ENCODE assay signal across 8 cellular contexts in the genomic region with DNA sequence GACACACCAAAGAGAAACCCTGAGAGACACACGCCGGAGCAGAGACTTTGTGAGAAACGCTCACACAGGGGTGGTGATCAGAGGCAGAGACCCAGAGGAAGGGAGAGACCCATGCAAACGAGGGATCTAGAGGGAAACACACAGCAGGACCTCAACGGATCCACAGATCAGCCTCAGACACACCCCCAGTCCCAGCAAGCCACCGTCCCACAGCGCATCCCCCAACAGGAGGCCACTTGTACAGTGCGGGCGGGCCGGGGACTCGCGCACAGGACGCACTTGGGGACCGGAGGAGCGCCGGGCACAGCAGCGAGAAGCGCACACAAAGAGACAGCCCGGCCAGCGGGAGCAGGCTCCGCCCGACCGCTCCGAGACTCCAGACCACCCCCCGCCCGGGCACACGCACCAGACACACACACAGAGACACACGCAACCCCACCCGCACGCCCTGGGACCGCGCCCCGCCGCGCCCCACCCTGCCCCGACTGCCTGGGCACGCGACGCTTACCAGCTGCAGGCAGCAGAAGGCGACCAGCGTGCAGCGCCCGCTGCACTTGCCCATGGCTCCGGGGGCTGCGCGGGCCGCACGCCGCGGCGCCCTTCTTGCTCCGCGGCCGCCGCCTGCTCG. TPM values are rescaled to one million over a fixed set of nuclear protein-coding genes. Genes with fewer than 3 reads are reported as not detected.
A peak's percentile ranks its signal among the peaks of the same experiment; 100 is the strongest.
DNase-seq lines count a peak whose midpoint lies in the region; ATAC-seq and TF ChIP-seq lines count a peak whose summit lies in the region.

No MANE protein-coding gene starts in this region.

- H3K27me3 Mint-ChIP-seq in WTC11 (ENCODE audit: low read depth), result peaks cover 26% of the 10 kb centered on the region

- no peaks in the 10 kb centered on the region for H4K20me1 ChIP-seq in smooth muscle cell (ENCODE audit: low read depth)

- H3K36me3 Mint-ChIP-seq in WTC11, result no peaks in the 10 kb centered on the region

- no peak overlapping the region for H3K27ac Mint-ChIP-seq in WTC11

- ATAC-seq in Right ventricle myocardium superior (ENCODE audit: poor library complexity) (peak; percentile 29), WTC11 (peak; percentile 68), right cardiac atrium (peak; percentile 24 to 26), omental fat pad (ENCODE audit: low FRiP score) (no peak), HG03097 (IDR thresholded peaks at IDR 0.05; ENCODE audit: low FRiP score, unreplicated experiment) (no peak)

- no peak overlapping the region for H2AFZ ChIP-seq in smooth muscle cell (ENCODE audit: low read depth)

- H3K79me2 ChIP-seq in smooth muscle cell (ENCODE audit: low read depth), result no peaks in the 10 kb centered on the region

- H3K9me3 Mint-ChIP-seq in WTC11, result no peaks in the 10 kb centered on the region

- no peak overlapping the region for H3K9ac ChIP-seq in smooth muscle cell (ENCODE audit: low read depth)

- H3F3A ChIP-seq in smooth muscle cell (ENCODE audit: low read depth), result no peaks in the 10 kb centered on the region

- H3K4me2 ChIP-seq in smooth muscle cell, result peak overlapping the region; percentile 89

- peak overlapping the region; percentile 75 for H3K4me3 Mint-ChIP-seq in WTC11

- no peak for TF ChIP-seq CTCF in WTC11 (IDR thresholded peaks at IDR 0.05)
- TF ChIP-seq CTCF in smooth muscle cell (IDR thresholded peaks at IDR 0.05; ENCODE audit: borderline replicate concordance, insufficient read depth, poor library complexity, severe bottlenecking), result no peak
- TF ChIP-seq CTCF in omental fat pad (IDR thresholded peaks at IDR 0.05), result no peak

- no peaks in the 10 kb centered on the region for H3K36me3 ChIP-seq in smooth muscle cell (ENCODE audit: low read depth)

- DNase-seq in Right ventricle myocardium superior (no peak), cardiac septum (ENCODE audit: low spot score) (no peak), WTC11 (ENCODE audit: low spot score) (peak; percentile 55), right cardiac atrium (no peak), smooth muscle cell (lab: John Stamatoyannopoulos, UW; ENCODE audit: unreplicated experiment) (peak; percentile 7), omental fat pad (ENCODE audit: low spot score) (no peak)
- no peak for DNase-seq in activated effector memory CD4-positive, alpha-beta T cell treated with anti-CD3 and anti-CD28 coated beads, Interleukin-2, amount 50 U/mL, for 16 hours

- H3K4me1 Mint-ChIP-seq in WTC11, result peaks cover 23% of the 10 kb centered on the region

- no peaks in the 10 kb centered on the region for H3K9me3 ChIP-seq in right cardiac atrium (ENCODE audit: control insufficient read depth, low read length)
- H3K9me3 ChIP-seq in smooth muscle cell (replicated peaks; ENCODE audit: low read depth), result no peaks in the 10 kb centered on the region

- H3K4me3 ChIP-seq in right cardiac atrium (ENCODE audit: low read length), result peak overlapping the region; percentile 37
- peak overlapping the region; percentile 50 for H3K4me3 ChIP-seq in smooth muscle cell

- POLR2A ChIA-PET in WTC11 (lab: Charles Lee), result interaction anchor here (0.9 kb wide), 1 partner anchor 58 kb away, joined by 3 read pairs; the partner anchor contains the start of genes SNRNP40 and ZCCHC17

- H3K27ac ChIP-seq in right cardiac atrium (ENCODE audit: low read length) (no peak overlapping the region), smooth muscle cell (ENCODE audit: low read depth) (no peak overlapping the region)

- CTCF ChIA-PET in WTC11 (lab: Charles Lee), result interaction anchor here (1.2 to 1.6 kb wide), 2 partner anchors 54 to 55 kb away, joined by 5 to 10 read pairs; no protein-coding TSS in a partner anchor

- peaks cover 3% of the 10 kb centered on the region for H3K27me3 ChIP-seq in right cardiac atrium (ENCODE audit: control insufficient read depth, insufficient read depth)
- peaks cover 55% of the 10 kb centered on the region for H3K27me3 ChIP-seq in smooth muscle cell (ENCODE audit: low read depth)

- under 1% methylated on average over 56 of the region's 56 CpGs for WGBS in right cardiac atrium
- WGBS in smooth muscle cell (ENCODE audit: low lambda C conversion rate), result 2% methylated on average over 47 of the region's 56 CpGs

- intact Hi-C loops in Right ventricle myocardium superior (cut with DNase I), result no loop called here
- intact Hi-C loops in cardiac septum (cut with DNase I), result no loop called here
- intact Hi-C loops in right cardiac atrium (cut with DNase I), result no loop called here

- H3K4me1 ChIP-seq in right cardiac atrium (ENCODE audit: control insufficient read depth, insufficient read depth, low read length) (no peaks in the 10 kb centered on the region), smooth muscle cell (ENCODE audit: low read depth) (no peaks in the 10 kb centered on the region)

TF ChIP-seq in WTC11, 78 proteins besides CTCF, POLR2A, EP300 and RAD21:
- TF ChIP-seq FOXP4 (CRISPR knock-in tag; IDR thresholded peaks at IDR 0.05) (peak; percentile 22; the same call in 1 of the 2 replicates), ETV6 (CRISPR knock-in tag; IDR thresholded peaks at IDR 0.05) (peak; percentile 2; the same call in 1 of the 2 replicates), NR3C1 (CRISPR knock-in tag; conservative IDR thresholded peaks at IDR 0.05; ENCODE audit: low read depth) (no peak), FOXP1 (CRISPR knock-in tag; IDR thresholded peaks at IDR 0.05; ENCODE audit: borderline replicate concordance) (peak; percentile 25; the same call in 1 of the 2 replicates), CBFB (CRISPR knock-in tag; IDR thresholded peaks at IDR 0.05; ENCODE audit: low read depth) (0 out of 2 replicates have a peak, but pooled peaks have one; percentile 70), TP53 (CRISPR knock-in tag; IDR thresholded peaks at IDR 0.05) (0 out of 2 replicates have a peak, but pooled peaks have one; percentile 56), SMAD3 (CRISPR knock-in tag; IDR thresholded peaks at IDR 0.05; ENCODE audit: borderline replicate concordance) (no peak), ZBTB21 (CRISPR knock-in tag; IDR thresholded peaks at IDR 0.05; ENCODE audit: borderline replicate concordance) (peak; percentile 72; the same call in 1 of the 2 replicates), ZNF423 (CRISPR knock-in tag; IDR thresholded peaks at IDR 0.05) (peak; percentile 10; the same call in 1 of the 2 replicates)
- TF ChIP-seq, protein P1, sequence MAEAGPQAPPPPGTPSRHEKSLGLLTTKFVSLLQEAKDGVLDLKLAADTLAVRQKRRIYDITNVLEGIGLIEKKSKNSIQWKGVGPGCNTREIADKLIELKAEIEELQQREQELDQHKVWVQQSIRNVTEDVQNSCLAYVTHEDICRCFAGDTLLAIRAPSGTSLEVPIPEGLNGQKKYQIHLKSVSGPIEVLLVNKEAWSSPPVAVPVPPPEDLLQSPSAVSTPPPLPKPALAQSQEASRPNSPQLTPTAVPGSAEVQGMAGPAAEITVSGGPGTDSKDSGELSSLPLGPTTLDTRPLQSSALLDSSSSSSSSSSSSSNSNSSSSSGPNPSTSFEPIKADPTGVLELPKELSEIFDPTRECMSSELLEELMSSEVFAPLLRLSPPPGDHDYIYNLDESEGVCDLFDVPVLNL (CRISPR knock-in tag; IDR thresholded peaks at IDR 0.05; ENCODE audit: borderline replicate concordance, low read depth), result 0 out of 2 replicates have a peak, but pooled peaks have one; percentile 34
TF ChIP-seq in WTC11: peak in this region for 8.

RNA-seq across cellular contexts. Expression of gene NKAIN1, which starts 0.6 kb away (rescaled TPM):
- not detected for total RNA-seq in Right ventricle myocardium superior
- 0.11 TPM for total RNA-seq in cardiac septum
- 34.0 to 36.8 TPM (median 35.3 TPM) in 3 replicates for total RNA-seq in WTC11 (2021)
- not detected for total RNA-seq in right cardiac atrium
- polyA plus RNA-seq in right cardiac atrium, result 0.02 TPM
- 0.45 TPM in 1 of 2 replicates, not detected in the other for total RNA-seq in smooth muscle cell
- polyA plus RNA-seq in smooth muscle cell, result 0.39 and 1.4 TPM in 2 replicates
- total RNA-seq in omental fat pad, result not detected

RNA-seq across cellular contexts. Expression of gene SNRNP40, which starts 57.5 kb away (rescaled TPM):
- total RNA-seq in Right ventricle myocardium superior (18.1 TPM), cardiac septum (21.6 TPM), WTC11 (2021) (102 to 103 TPM (median 103 TPM) in 3 replicates), right cardiac atrium (10 to 100 TPM; 20.9 to 28.2 (median 25.3) TPM), smooth muscle cell (83.4 and 97.2 TPM in 2 replicates), omental fat pad (10 to 100 TPM; 32.5 to 53.2 (median 42.0) TPM)
- polyA plus RNA-seq in right cardiac atrium (13.9 TPM), smooth muscle cell (67.6 and 77.9 TPM in 2 replicates)

RNA-seq across cellular contexts. Expression of gene ZCCHC17, which starts 57.7 kb away (rescaled TPM):
- 9.7 TPM for total RNA-seq in Right ventricle myocardium superior
- total RNA-seq in cardiac septum, result 12.4 TPM
- total RNA-seq in WTC11 (2021), result 40.6 to 42.0 TPM (median 40.7 TPM) in 3 replicates
- 10 to 100 TPM; 14.7 to 21.7 (median 20.0) TPM for total RNA-seq in right cardiac atrium
- polyA plus RNA-seq in right cardiac atrium, result 23.5 TPM
- total RNA-seq in smooth muscle cell, result 34.2 and 44.7 TPM in 2 replicates
- 47.3 and 50.9 TPM in 2 replicates for polyA plus RNA-seq in smooth muscle cell
- total RNA-seq in omental fat pad, result 10 to 100 TPM; 18.3 to 22.5 (median 18.8) TPM

Comparison
In these comparisons a context has a peak if more than half of its experiments do, and no peak if none do; other contexts are left out.
1. ATAC-seq: peak in Right ventricle myocardium superior (single experiment), WTC11 (single experiment) and right cardiac atrium (2 of 2); none in omental fat pad (single experiment) and HG03097 (single experiment).
2. DNase-seq: peak in WTC11 (single experiment) and smooth muscle cell (single experiment); none in Right ventricle myocardium superior (single experiment), cardiac septum (single experiment), right cardiac atrium (0 of 3), activated effector memory CD4-positive, alpha-beta T cell treated with anti-CD3 and anti-CD28 coated beads, Interleukin-2, amount 50 U/mL, for 16 hours (single experiment) and omental fat pad (single experiment).
3. RNA of gene NKAIN1, which starts 0.6 kb away (total RNA-seq): 34.0 to 36.8 TPM in WTC11; not detected in Right ventricle myocardium superior (single experiment), not detected in right cardiac atrium, 0.11 TPM in cardiac septum (single experiment), not detected in omental fat pad and 0.45 TPM in smooth muscle cell; every median in the first group is over 10 times any median in the second.